In the genomic region with DNA sequence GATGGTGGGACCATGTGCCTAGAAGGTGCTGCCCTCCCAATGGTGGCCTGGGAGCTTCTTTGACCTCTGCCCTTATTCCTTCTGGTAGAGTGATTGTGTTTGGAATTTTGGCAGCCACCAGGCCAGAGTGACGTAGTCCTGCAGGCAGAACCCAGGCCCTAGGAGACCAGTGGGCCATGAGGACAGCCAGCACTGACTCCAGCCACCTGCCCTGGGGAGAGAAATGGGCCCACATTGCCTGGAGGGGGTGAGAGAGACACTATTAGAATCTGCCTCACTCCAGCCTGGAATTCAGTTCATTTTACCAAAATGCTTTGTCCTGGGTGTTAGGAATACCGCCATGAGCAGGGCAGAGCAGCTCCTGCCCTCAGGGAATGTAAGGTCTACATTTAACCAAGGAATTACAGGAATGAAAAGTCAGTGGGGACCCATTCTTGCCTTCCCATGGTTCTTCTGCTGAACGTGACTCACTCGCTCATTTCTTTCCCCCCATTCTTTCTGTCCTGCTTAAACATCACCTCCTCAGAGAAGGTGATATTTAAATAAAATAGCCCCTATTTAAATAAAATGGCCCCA, we compare ENCODE assay signal across 20 cellular contexts. TPM values are rescaled to one million over a fixed set of nuclear protein-coding genes. Genes with fewer than 3 reads are reported as not detected.
A peak's percentile ranks its signal among the peaks of the same experiment; 100 is the strongest.
DNase-seq lines count a peak whose midpoint lies in the region; ATAC-seq and TF ChIP-seq lines count a peak whose summit lies in the region.
"Had no signal": no experiment of that assay in that cellular context is flagged by ENCODE, and none has a peak within 500 bp of the region (broad histone marks: within the 10 kb centered on the region; RNA-seq: fewer than 3 reads in every experiment).

No MANE protein-coding gene starts in this region.

- DNase-seq in EH (ENCODE audit: low read depth) (peak; percentile 81), ELR (ENCODE audit: low read depth) (peak; percentile 26), left ventricle myocardium inferior (no peak), osteoblast (ENCODE audit: insufficient read length, low spot score, missing footprints) (peak; percentile 53), progenitor cell of endocrine pancreas (ENCODE audit: low spot score, unreplicated experiment) (no peak), spleen (no peak)
- DNase-seq: CD4-positive, alpha-beta T cell; COR-L47; H7; Karpas-422; NCI-H1105; NCI-H146; NCI-H1930; NCI-H2107; NCI-H524 treated with DMSO at 0.1 percent for 48 hours; NCI-H774 had no signal

- H3K4me3 ChIP-seq in left ventricle myocardium inferior (no peak overlapping the region), osteoblast (ENCODE audit: insufficient read depth, low read length) (no peak overlapping the region), spleen (no peak overlapping the region)
- H3K4me3 ChIP-seq: BLaER1, SJSA1 had no signal

- 79 to 93% (median 87%) methylated on average over 4 of the region's 4 CpGs for WGBS in spleen, 5 donors

- H3K27ac ChIP-seq in left ventricle myocardium inferior (replicated peaks) (peak overlapping the region; percentile 44), osteoblast (ENCODE audit: low read depth, low read length) (no peak overlapping the region), spleen (no peak overlapping the region)
- H3K27ac ChIP-seq: BLaER1, SJSA1 had no signal

- intact Hi-C loops in left ventricle myocardium inferior (cut with micrococcal nuclease), result loop anchor here (10.0 kb wide), 2 partner anchors 75 to 125 kb away; no protein-coding TSS in a partner anchor
- intact Hi-C loops in spleen (cut with DNase I; ENCODE audit: low total_unique reads), result no loop called here

- H2AFZ ChIP-seq in osteoblast (ENCODE audit: low read length), result no peak overlapping the region

- H3K36me3 ChIP-seq in left ventricle myocardium inferior (no peaks in the 10 kb centered on the region), osteoblast (ENCODE audit: insufficient read depth, low read length) (no peaks in the 10 kb centered on the region), spleen (no peaks in the 10 kb centered on the region)
- H3K36me3 ChIP-seq: BLaER1, SJSA1 had no signal

- no peak overlapping the region for H3K4me2 ChIP-seq in osteoblast (ENCODE audit: insufficient read depth, low read length)
- H3K4me2 ChIP-seq: BLaER1 had no signal

- ATAC-seq in HG03135 (IDR thresholded peaks at IDR 0.05; ENCODE audit: unreplicated experiment), result no peak

- H4K20me1 ChIP-seq in osteoblast (ENCODE audit: insufficient read depth, low read length), result no peaks in the 10 kb centered on the region

- H3K79me2 ChIP-seq in osteoblast (ENCODE audit: insufficient read depth, low read length), result no peaks in the 10 kb centered on the region

- H3K36me3 Mint-ChIP-seq in progenitor cell of endocrine pancreas (ENCODE audit: insufficient read depth), result no peaks in the 10 kb centered on the region

- H3K27me3 ChIP-seq in left ventricle myocardium inferior (ENCODE audit: low read depth) (peaks cover 24% of the 10 kb centered on the region), osteoblast (ENCODE audit: insufficient read depth, low read length) (peaks cover 46% of the 10 kb centered on the region), spleen (replicated peaks in 1 of 7) (peaks cover 2 to 74% (median 35%) of the 10 kb centered on the region in 7 donors)

- TF ChIP-seq CTCF in left ventricle myocardium inferior (IDR thresholded peaks at IDR 0.05; ENCODE audit: borderline replicate concordance), result no peak
- no peak for TF ChIP-seq CTCF in osteoblast (IDR thresholded peaks at IDR 0.05; ENCODE audit: extremely low read depth, low read depth, low read length)
- TF ChIP-seq CTCF in progenitor cell of endocrine pancreas (IDR thresholded peaks at IDR 0.05; ENCODE audit: unreplicated experiment), result no peak
- TF ChIP-seq CTCF in spleen (IDR thresholded peaks at IDR 0.05 in 8 of 11, conservative IDR thresholded peaks at IDR 0.05 in 3 of 11), result no peak

- H3K27me3 Mint-ChIP-seq in progenitor cell of endocrine pancreas, result peaks cover 17% of the 10 kb centered on the region

- H3K9me3 Mint-ChIP-seq in progenitor cell of endocrine pancreas (ENCODE audit: low read depth), result no peaks in the 10 kb centered on the region
- H3K9me3 Mint-ChIP-seq: CD4-positive, alpha-beta T cell had no signal

- no peak overlapping the region for H3K27ac Mint-ChIP-seq in progenitor cell of endocrine pancreas
- H3K27ac Mint-ChIP-seq: CD4-positive, alpha-beta T cell had no signal

- H3K9me3 ChIP-seq in left ventricle myocardium inferior (replicated peaks) (no peaks in the 10 kb centered on the region), osteoblast (ENCODE audit: low read depth, low read length) (no peaks in the 10 kb centered on the region), spleen (no peaks in the 10 kb centered on the region)
- H3K9me3 ChIP-seq: BLaER1, SJSA1 had no signal

- H3K4me1 Mint-ChIP-seq in progenitor cell of endocrine pancreas (ENCODE audit: low read depth), result peaks cover 8% of the 10 kb centered on the region

- no peak for TF ChIP-seq POLR2A in spleen (IDR thresholded peaks at IDR 0.05)

- H3K4me1 ChIP-seq in left ventricle myocardium inferior (peaks cover 30% of the 10 kb centered on the region), osteoblast (ENCODE audit: insufficient read depth, low read length) (peaks cover 11% of the 10 kb centered on the region), spleen (peaks cover 10 to 17% (median 16%) of the 10 kb centered on the region in 6 donors)

- H3K4me3 Mint-ChIP-seq in progenitor cell of endocrine pancreas (ENCODE audit: low read depth), result no peak overlapping the region
- H3K4me3 Mint-ChIP-seq: CD4-positive, alpha-beta T cell had no signal

RNA-seq across cellular contexts. Expression of gene COL27A1, which starts 5.5 kb away (rescaled TPM):
- total RNA-seq in left ventricle myocardium inferior (6.4 TPM), osteoblast (10.1 and 11.8 TPM in 2 replicates), progenitor cell of endocrine pancreas (162 and 178 TPM in 2 replicates), spleen (10 to 100 TPM in 4 of 7 donors, 1 to 10 TPM in 3; 2.3 to 23.4 (median 10.4) TPM)
- 1 to 10 TPM; 2.1 to 8.1 (median 3.0) TPM for polyA plus RNA-seq in spleen

RNA-seq across cellular contexts. Expression of gene KIF12, which starts 50.8 kb away (rescaled TPM):
- total RNA-seq in left ventricle myocardium inferior (not detected), osteoblast (not detected in 2 replicates), progenitor cell of endocrine pancreas (166 and 176 TPM in 2 replicates), spleen (1 to 10 TPM in 2 of 7 donors, not detected in 5; 1.0 to 1.5 TPM)
- polyA plus RNA-seq in spleen, result under 1 TPM; 0.20 to 0.26 (median 0.23) TPM
- total RNA-seq: CD4-positive, alpha-beta T cell had no signal
- polyA plus RNA-seq: AG04450 had no signal

Comparison
In these comparisons a context has a peak if more than half of its experiments do, and no peak if none do; other contexts are left out.
1. DNase-seq: peak in EH (single experiment), ELR (single experiment) and osteoblast (single experiment); none in left ventricle myocardium inferior (single experiment), progenitor cell of endocrine pancreas (single experiment) and spleen (single experiment).
2. RNA of gene KIF12, which starts 50.8 kb away (total RNA-seq): 166 to 176 TPM in progenitor cell of endocrine pancreas; 1.0 to 1.5 TPM in spleen, not detected in left ventricle myocardium inferior (single experiment) and not detected in osteoblast; every median in the first group is over 10 times any median in the second.